Comparison of ENCODE assay signal across 13 cellular contexts in genomic region chr16:10929853-10930754, GRCh38. TPM values are rescaled to one million over a fixed set of nuclear protein-coding genes. Genes with fewer than 3 reads are reported as not detected.
DNase-seq lines count a peak whose midpoint lies in the region; ATAC-seq and TF ChIP-seq lines count a peak whose summit lies in the region.
"Had no signal": no experiment of that assay in that cellular context is flagged by ENCODE, and none has a peak within 500 bp of the region (broad histone marks: within the 10 kb centered on the region; RNA-seq: fewer than 3 reads in every experiment).

No MANE protein-coding gene starts in this region.

- peak overlapping the region; percentile 71 for H3K27ac Mint-ChIP-seq in activated B cell treated with CpG ODN at 0.5 μM for 24 hours
- H3K27ac Mint-ChIP-seq: activated T-cell treated with anti-CD3 and anti-CD28 coated beads, Interleukin-2, amount 50 U/mL, for 72 hours had no signal

- H3K27me3 Mint-ChIP-seq in activated B cell treated with CpG ODN at 0.5 μM for 24 hours: no peaks in the 10 kb centered on the region

- peak; percentile 14 for ATAC-seq in activated B cell treated with CpG ODN at 0.5 μM for 24 hours (ENCODE audit: low read depth)
- peak; percentile 60 for ATAC-seq in lung (ENCODE audit: insufficient read depth, low FRiP score)
- ATAC-seq in GM19463 (IDR thresholded peaks at IDR 0.05; ENCODE audit: unreplicated experiment): no peak
- no peak for ATAC-seq in GM19452 (IDR thresholded peaks at IDR 0.05; ENCODE audit: unreplicated experiment)

- CTCF ChIA-PET in HEK293 (lab: Yijun Ruan, JAX): interaction anchor here (0.9 kb wide), 1 partner anchor 415 kb away, joined by 3 read pairs; no protein-coding TSS in a partner anchor
- CTCF ChIA-PET in activated B cell treated with CpG ODN at 0.5 μM for 24 hours (lab: Charles Lee): interaction anchor here (0.9 to 1.7 kb wide), 6 partner anchors 11 to 415 kb away, joined by 3 to 8 read pairs (median 4); partner anchors contain the start of gene DEXI

- 50 to 54% methylated on average over 15 of the region's 15 CpGs for WGBS in lung, 2 donors

- H3K27me3 ChIP-seq in lung (ENCODE audit: control insufficient read depth, insufficient read depth): no peaks in the 10 kb centered on the region

- intact Hi-C loops in activated B cell treated with CpG ODN at 0.5 μM for 24 hours (cut with micrococcal nuclease): loop anchor here (1.0 to 5.0 kb wide), 2 partner anchors 12 to 418 kb away; partner anchors contain the start of gene DEXI

- peak overlapping the region; percentile 5 for H3K4me3 Mint-ChIP-seq in activated B cell treated with CpG ODN at 0.5 μM for 24 hours
- H3K4me3 Mint-ChIP-seq: activated T-cell treated with anti-CD3 and anti-CD28 coated beads, Interleukin-2, amount 50 U/mL, for 72 hours had no signal

- no peaks in the 10 kb centered on the region for H3K9me3 Mint-ChIP-seq in activated B cell treated with CpG ODN at 0.5 μM for 24 hours
- H3K9me3 Mint-ChIP-seq: activated T-cell treated with anti-CD3 and anti-CD28 coated beads, Interleukin-2, amount 50 U/mL, for 72 hours had no signal

- H3K36me3 Mint-ChIP-seq in activated B cell treated with CpG ODN at 0.5 μM for 24 hours (ENCODE audit: low read depth): peaks cover 52% of the 10 kb centered on the region

- POLR2A ChIA-PET in HEK293 (lab: Yijun Ruan, JAX) (interaction anchor here (1.7 kb wide), 1 partner anchor 12 kb away, joined by 8 read pairs; the partner anchor contains the start of gene DEXI), activated B cell treated with CpG ODN at 0.5 μM for 24 hours (lab: Charles Lee) (interaction anchor here (0.6 to 3.1 kb wide), 12 partner anchors 11 to 519 kb away, joined by 3 to 15 read pairs (median 5); partner anchors contain the start of genes CLEC16A, DEXI and NUBP1)

- H3K4me3 ChIP-seq in HEK293 (ENCODE audit: low read depth, low read length) (no peak overlapping the region), lung (no peak overlapping the region)

- H3K4me1 Mint-ChIP-seq in activated B cell treated with CpG ODN at 0.5 μM for 24 hours: peaks cover 54% of the 10 kb centered on the region

- H3K4me1 ChIP-seq in HEK293 (ENCODE audit: control insufficient read depth, insufficient read depth, low read length) (no peaks in the 10 kb centered on the region), lung (ENCODE audit: control insufficient read depth in 2 of 2, insufficient read depth in 2 of 2, low read length in 2 of 2) (peaks cover 15 to 19% of the 10 kb centered on the region in 2 donors)

- H3K36me3 ChIP-seq in HEK293 (ENCODE audit: control insufficient read depth in 2 of 2, insufficient read depth in 1 of 2, low read length in 2 of 2) (peaks cover 0 to 64% of the 10 kb centered on the region in 2 experiments; a peak in 2 of 3 replicates), lung (ENCODE audit: control insufficient read depth in 2 of 2, insufficient read depth in 2 of 2, low read length in 2 of 2) (peaks cover 12 to 22% of the 10 kb centered on the region in 2 donors)

- DNase-seq in DMS53 (lab: John Stamatoyannopoulos, UW): peak; percentile 84
- DNase-seq in activated B cell treated with CpG ODN at 0.5 μM for 24 hours: no peak
- no peak for DNase-seq in lung (ENCODE audit: low spot score)
- no peak for DNase-seq in HK-2 (ENCODE audit: unreplicated experiment)
- DNase-seq: activated T-cell treated with anti-CD3 and anti-CD28 coated beads, Interleukin-2, amount 50 U/mL, for 72 hours; KG1; NCI-H2227 treated with DMSO at 0.1 percent for 48 hours; stimulated activated CD4-positive, alpha-beta T cell treated with anti-CD3 and anti-CD28 coated beads, Interleukin-4, amount 100 ng/mL, for 4 hours had no signal

- H3K27ac ChIP-seq in HEK293 (ENCODE audit: extremely low read depth, low read depth, low read length): no peak overlapping the region
- H3K27ac ChIP-seq in lung (ENCODE audit: low read depth in 1 of 2, low read length in 1 of 2): peak overlapping the region in 1 of 2 donors; percentile 42

- H3K9me3 ChIP-seq in HEK293 (ENCODE audit: control insufficient read depth, insufficient read depth, low read depth, low read length): no peaks in the 10 kb centered on the region
- H3K9me3 ChIP-seq in lung (ENCODE audit: control insufficient read depth in 2 of 2, insufficient read depth in 1 of 2, low read length in 1 of 2): no peaks in the 10 kb centered on the region

- TF ChIP-seq CTCF in HEK293 (tag by site-specific recombination; IDR thresholded peaks at IDR 0.05) (no peak), activated B cell treated with CpG ODN at 0.5 μM for 24 hours (IDR thresholded peaks at IDR 0.05) (no peak), lung (IDR thresholded peaks at IDR 0.05; ENCODE audit: control extremely low read depth, extremely low read depth) (no peak)

TF ChIP-seq in HEK293, 187 proteins besides CTCF, POLR2A, EP300 and RAD21:
- TF ChIP-seq PATZ1 (tag by site-specific recombination; IDR thresholded peaks at IDR 0.05) (no peak), ZNF549 (tag by site-specific recombination; IDR thresholded peaks at IDR 0.05) (no peak), KLF9 (tag by site-specific recombination; IDR thresholded peaks at IDR 0.05; ENCODE audit: low read depth) (no peak), ZNF513 (tag by site-specific recombination; IDR thresholded peaks at IDR 0.05) (no peak), ZNF311 (tag by site-specific recombination; IDR thresholded peaks at IDR 0.05; ENCODE audit: borderline replicate concordance) (no peak), TRIM28 (IDR thresholded peaks at IDR 0.05; ENCODE audit: borderline replicate concordance, low read length) (no peak), ZNF416 (tag by site-specific recombination; IDR thresholded peaks at IDR 0.05) (no peak), ZNF768 (tag by site-specific recombination; IDR thresholded peaks at IDR 0.05) (0 out of 2 replicates have a peak, but pooled peaks have one; percentile 33), SETDB1 (IDR thresholded peaks at IDR 0.05; ENCODE audit: insufficient read length, low read length) (no peak)

RNA-seq across cellular contexts. Expression of gene DEXI, which starts 12.2 kb away (rescaled TPM):
- 18.0 and 19.8 TPM in 2 replicates for total RNA-seq in activated B cell treated with CpG ODN at 0.5 μM for 24 hours
- total RNA-seq in lung: 10 to 100 TPM; 19.5 to 35.5 TPM
- 10 to 100 TPM; 22.1 to 33.9 TPM for polyA plus RNA-seq in lung

RNA-seq across cellular contexts. Expression of gene CLEC16A, which starts 14.3 kb away (rescaled TPM):
- total RNA-seq in activated B cell treated with CpG ODN at 0.5 μM for 24 hours: 53.4 and 57.6 TPM in 2 replicates
- 10 to 100 TPM; 38.1 to 44.4 TPM for total RNA-seq in lung
- polyA plus RNA-seq in lung: 10 to 100 TPM; 14.3 to 14.7 TPM

RNA-seq across cellular contexts. Expression of gene CIITA, which starts 53.1 kb away (rescaled TPM):
- total RNA-seq in activated B cell treated with CpG ODN at 0.5 μM for 24 hours: 332 and 401 TPM in 2 replicates
- total RNA-seq in lung: 10 to 100 TPM; 24.1 to 59.6 TPM
- 10 to 100 TPM; 11.5 to 29.1 TPM for polyA plus RNA-seq in lung
- total RNA-seq: bronchial epithelial cell, epithelial cell of proximal tubule had no signal

Comparison
In these comparisons a context has a peak if more than half of its experiments do, and no peak if none do; other contexts are left out.
1. ATAC-seq: peak in activated B cell treated with CpG ODN at 0.5 μM for 24 hours (single experiment) and lung (single experiment); none in GM19463 (single experiment) and GM19452 (single experiment).